21 cellular contexts compared by ENCODE assay signal in the genomic region with DNA sequence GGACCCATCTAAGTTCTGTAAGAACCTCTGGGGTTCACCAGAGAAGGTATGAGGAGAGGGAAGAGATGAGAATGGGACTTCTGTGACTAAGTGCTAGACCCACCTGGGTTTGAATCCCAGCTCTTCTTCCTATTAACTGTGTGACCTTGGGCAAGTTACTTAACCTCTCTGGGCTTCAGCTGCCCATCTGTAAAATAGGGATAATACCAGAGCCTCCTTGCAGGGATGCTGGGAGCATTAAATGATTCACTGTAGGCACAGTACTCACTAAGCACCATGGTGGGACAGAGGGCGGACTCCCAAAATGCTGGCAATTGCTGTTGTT. TPM values are rescaled to one million over a fixed set of nuclear protein-coding genes. Genes with fewer than 3 reads are reported as not detected.
A peak's percentile ranks its signal among the peaks of the same experiment; 100 is the strongest.
DNase-seq lines count a peak whose midpoint lies in the region; ATAC-seq, FAIRE-seq and TF ChIP-seq lines count a peak whose summit lies in the region.
"Had no signal": no experiment of that assay in that cellular context is flagged by ENCODE, and none has a peak within 500 bp of the region (broad histone marks: within the 10 kb centered on the region; RNA-seq: fewer than 3 reads in every experiment).

No MANE protein-coding gene starts in this region.

- H3K36me3 Mint-ChIP-seq in CD4-positive, alpha-beta memory T cell = peaks cover 0 to 8% of the 10 kb centered on the region in 2 donors
- peaks cover 1% of the 10 kb centered on the region for H3K36me3 Mint-ChIP-seq in memory B cell
- H3K36me3 Mint-ChIP-seq: type B pancreatic cell had no signal

- TF ChIP-seq CTCF in SU-DHL-6 (IDR thresholded peaks at IDR 0.05; ENCODE audit: insufficient read depth, low read length, poor library complexity, severe bottlenecking) = no peak

- H3K4me2 ChIP-seq in BLaER1 = peak overlapping the region; percentile 84
- H3K4me2 ChIP-seq in SU-DHL-6 (ENCODE audit: low read depth, low read length, poor library complexity, severe bottlenecking) = peak overlapping the region; percentile 58

- H3K27me3 Mint-ChIP-seq in CD4-positive, alpha-beta memory T cell = peaks cover 0 to 2% of the 10 kb centered on the region in 2 donors
- H3K27me3 Mint-ChIP-seq in memory B cell = no peaks in the 10 kb centered on the region
- H3K27me3 Mint-ChIP-seq: effector memory CD8-positive, alpha-beta T cell; type B pancreatic cell had no signal

- H3K4me3 Mint-ChIP-seq in CD4-positive, alpha-beta memory T cell = peak overlapping the region in 4 of 8 donors; percentile 1 to 46 (median 32)
- peak overlapping the region; percentile 54 for H3K4me3 Mint-ChIP-seq in memory B cell
- H3K4me3 Mint-ChIP-seq: central memory CD8-positive, alpha-beta T cell; effector memory CD8-positive, alpha-beta T cell; type B pancreatic cell had no signal

- H3K9me2 ChIP-seq in SU-DHL-6 (replicated peaks; ENCODE audit: insufficient read depth, low read length) = no peaks in the 10 kb centered on the region

- H3K27me3 ChIP-seq in BLaER1 (no peaks in the 10 kb centered on the region), SU-DHL-6 (ENCODE audit: low read length) (no peaks in the 10 kb centered on the region)
- H3K27me3 ChIP-seq in CD4-positive, alpha-beta memory T cell (ENCODE audit: insufficient read depth, low read length) = no peaks in the 10 kb centered on the region
- H3K27me3 ChIP-seq: neutrophil, right lobe of liver had no signal

- peaks cover 0 to 14% (median 6%) of the 10 kb centered on the region in 8 donors for H3K9me3 Mint-ChIP-seq in CD4-positive, alpha-beta memory T cell
- H3K9me3 Mint-ChIP-seq in memory B cell = peaks cover 6% of the 10 kb centered on the region
- H3K9me3 Mint-ChIP-seq: central memory CD8-positive, alpha-beta T cell; effector memory CD8-positive, alpha-beta T cell had no signal

- no peak overlapping the region for H3K4me3 ChIP-seq in BLaER1
- H3K4me3 ChIP-seq in CD4-positive, alpha-beta memory T cell (ENCODE audit: low read length in 2 of 2) = no peak overlapping the region
- no peak overlapping the region for H3K4me3 ChIP-seq in SU-DHL-6 (ENCODE audit: insufficient read depth, low read length, poor library complexity, severe bottlenecking)
- H3K4me3 ChIP-seq: prostate gland, right lobe of liver had no signal

- no peaks in the 10 kb centered on the region for H4K20me1 ChIP-seq in BLaER1
- H4K20me1 ChIP-seq in SU-DHL-6 (ENCODE audit: low read depth, low read length) = no peaks in the 10 kb centered on the region

- no peak for FAIRE-seq in GM12891 (lab: Jason Lieb, UNC)
- FAIRE-seq: H54, HepG2, RCC 7860 had no signal

- CTCF ChIA-PET in CD4-positive, alpha-beta memory T cell (lab: Charles Lee; ENCODE audit: partially characterized antibody) = interaction anchor here (1.0 to 1.8 kb wide), 2 partner anchors 16 to 36 kb away, joined by 3 to 4 read pairs; no protein-coding TSS in a partner anchor

- no peak overlapping the region for H3K9ac ChIP-seq in BLaER1
- peak overlapping the region; percentile 20; the same call in 1 of the 2 replicates for H3K9ac ChIP-seq in SU-DHL-6 (ENCODE audit: low read length)

- peak overlapping the region; percentile 10 for H2AFZ ChIP-seq in SU-DHL-6 (ENCODE audit: low read depth, low read length, severe bottlenecking)

- no peaks in the 10 kb centered on the region for H3K79me2 ChIP-seq in SU-DHL-6 (ENCODE audit: insufficient read depth, low read length)

- peak overlapping the region in 6 of 7 donors; percentile 69 to 91 (median 88) for H3K27ac Mint-ChIP-seq in CD4-positive, alpha-beta memory T cell
- peak overlapping the region; percentile 89 for H3K27ac Mint-ChIP-seq in memory B cell
- H3K27ac Mint-ChIP-seq: type B pancreatic cell had no signal

- H3K4me1 Mint-ChIP-seq in CD4-positive, alpha-beta memory T cell = peaks cover 19 to 43% (median 25%) of the 10 kb centered on the region in 4 donors
- H3K4me1 Mint-ChIP-seq in memory B cell = peaks cover 46% of the 10 kb centered on the region

- H3F3A ChIP-seq in SU-DHL-6 (ENCODE audit: insufficient read depth) = peaks cover 20% of the 10 kb centered on the region

- no peak for TF ChIP-seq POLR2A in GM12891 (IDR thresholded peaks at IDR 0.05; ENCODE audit: low read depth, low read length)

- H3K4me1 ChIP-seq in BLaER1 = peaks cover 41% of the 10 kb centered on the region
- peaks cover 27% of the 10 kb centered on the region for H3K4me1 ChIP-seq in CD4-positive, alpha-beta memory T cell (ENCODE audit: insufficient read depth, low read length)
- H3K4me1 ChIP-seq: prostate gland, right lobe of liver had no signal

- no peak for DNase-seq in CD4-positive, alpha-beta memory T cell
- DNase-seq in memory B cell (ENCODE audit: low spot score in 2 of 2) (no peak), NCI-H128 (lab: John Stamatoyannopoulos, UW; ENCODE audit: unreplicated experiment) (no peak), GM12891 (ENCODE audit: insufficient read length, low spot score) (no peak)
- DNase-seq: activated gamma-delta T cell; effector memory CD8-positive, alpha-beta T cell; GF-D8; mammary epithelial cell; NCI-H2107; right lobe of liver had no signal

- ATAC-seq in memory B cell (ENCODE audit: low read depth) (no peak), HG02642 (IDR thresholded peaks at IDR 0.05; ENCODE audit: poor library complexity, unreplicated experiment) (no peak), HG02852 (IDR thresholded peaks at IDR 0.05; ENCODE audit: unreplicated experiment) (no peak)
- ATAC-seq: HepG2, right lobe of liver had no signal

- intact Hi-C loops in CD4-positive, alpha-beta memory T cell (cut with micrococcal nuclease) = loop anchor here (5.0 kb wide), 1 partner anchor 56 kb away; the partner anchor contains the start of gene WHRN

- no peaks in the 10 kb centered on the region for H3K9me3 ChIP-seq in BLaER1
- no peaks in the 10 kb centered on the region for H3K9me3 ChIP-seq in CD4-positive, alpha-beta memory T cell (ENCODE audit: control insufficient read depth in 1 of 2, low read length in 2 of 2)
- peaks cover 9% of the 10 kb centered on the region; the same call in 1 of the 2 replicates for H3K9me3 ChIP-seq in SU-DHL-6 (ENCODE audit: insufficient read depth, low read length)
- H3K9me3 ChIP-seq: neutrophil, prostate gland, right lobe of liver had no signal

- H3K27ac ChIP-seq in BLaER1 = peak overlapping the region; percentile 59; the same call in 1 of the 2 replicates
- H3K27ac ChIP-seq in CD4-positive, alpha-beta memory T cell (ENCODE audit: low read depth, low read length) = no peak overlapping the region
- H3K27ac ChIP-seq in SU-DHL-6 (ENCODE audit: low read depth, low read length) = peak overlapping the region; percentile 83
- H3K27ac ChIP-seq: neutrophil, prostate gland, right lobe of liver had no signal

- no peaks in the 10 kb centered on the region for H3K36me3 ChIP-seq in BLaER1
- H3K36me3 ChIP-seq in CD4-positive, alpha-beta memory T cell (ENCODE audit: insufficient read depth, low read length) = no peaks in the 10 kb centered on the region
- no peaks in the 10 kb centered on the region; the same call in 1 of the 2 replicates for H3K36me3 ChIP-seq in SU-DHL-6 (ENCODE audit: low read length)
- H3K36me3 ChIP-seq: neutrophil, prostate gland, right lobe of liver had no signal

- POLR2A ChIA-PET in CD4-positive, alpha-beta memory T cell (lab: Charles Lee; ENCODE audit: partially characterized antibody) = interaction anchor here (1.0 kb wide), 1 partner anchor 202 kb away, joined by 4 read pairs; no protein-coding TSS in a partner anchor

TF ChIP-seq in GM12891, 5 proteins besides CTCF, POLR2A, EP300 and RAD21:
- TF ChIP-seq PAX5 (IDR thresholded peaks at IDR 0.05; ENCODE audit: insufficient read depth, low read length, severe bottlenecking) = no peak
- no peak for TF ChIP-seq SPI1 (IDR thresholded peaks at IDR 0.05; ENCODE audit: low read depth, low read length)
- TF ChIP-seq TAF1 (IDR thresholded peaks at IDR 0.05; ENCODE audit: low read depth, low read length) = no peak
- no peak for TF ChIP-seq POU2F2 (IDR thresholded peaks at IDR 0.05; ENCODE audit: low read depth, low read length)
- no peak for TF ChIP-seq POLR2AphosphoS5 (IDR thresholded peaks at IDR 0.05; ENCODE audit: low read depth, low read length)

RNA-seq across cellular contexts. Expression of gene WHRN, which starts 53.6 kb away (rescaled TPM):
- total RNA-seq in CD4-positive, alpha-beta memory T cell = 10 to 100 TPM in 1 of 2 experiments, 1 to 10 TPM in 1; 8.4 to 10.1 TPM
- polyA plus RNA-seq in CD4-positive, alpha-beta memory T cell = 1 to 10 TPM in 1 of 2 donors, under 1 TPM in 1; 0.24 to 1.5 TPM
- polyA plus RNA-seq in GM12891 (2012; ENCODE audit: low read depth, missing spikeins) = 1.9 TPM
